ENCODE assay signal across 22 cellular contexts in the genomic region with DNA sequence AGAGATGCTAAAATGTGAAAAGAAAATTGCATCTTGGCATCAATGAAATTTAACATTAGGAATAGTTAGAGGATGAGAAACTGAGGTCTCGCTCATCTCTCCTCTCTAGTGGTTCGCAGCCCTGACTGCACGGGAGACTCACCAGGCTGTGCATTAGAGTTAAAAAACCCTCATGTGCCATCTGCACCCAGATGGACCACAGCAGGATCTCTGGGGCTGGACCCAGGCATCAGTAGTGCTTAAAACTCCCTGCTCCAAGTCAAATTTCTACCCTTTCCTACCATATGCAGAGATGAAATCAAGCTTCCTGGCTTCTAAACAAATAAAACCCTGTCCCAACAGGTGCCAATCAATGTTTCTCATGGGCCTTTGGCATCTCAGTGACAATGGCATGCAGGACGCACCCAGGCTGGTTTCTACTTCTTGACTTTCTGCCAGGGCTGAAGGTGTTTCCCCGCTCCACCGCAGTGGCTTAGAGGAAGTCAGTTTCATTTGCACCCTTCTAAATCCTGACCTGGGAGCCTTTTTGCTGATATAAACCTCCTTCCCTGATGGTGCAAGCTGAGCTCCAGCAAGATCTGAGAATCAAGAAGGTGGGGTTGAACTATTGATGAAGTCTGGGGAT.
DNase-seq lines count a peak whose midpoint lies in the region; FAIRE-seq and TF ChIP-seq lines count a peak whose summit lies in the region.
"Had no signal": no experiment of that assay in that cellular context is flagged by ENCODE, and none has a peak within 500 bp of the region (broad histone marks: within the 10 kb centered on the region; RNA-seq: fewer than 3 reads in every experiment).

No MANE protein-coding gene starts in this region.

- no peak overlapping the region for H3T11ph ChIP-seq in H9 (ENCODE audit: low read length)

- H3K4me2 ChIP-seq in H9 (ENCODE audit: insufficient read depth, insufficient read length, low read length): no peak overlapping the region

- no peaks in the 10 kb centered on the region for H3K79me1 ChIP-seq in H9 (ENCODE audit: insufficient read depth, low read depth, low read length, poor library complexity, severe bottlenecking)

- H3K36me3 Mint-ChIP-seq in H9 (ENCODE audit: insufficient read depth in 1 of 3, low read depth in 3 of 3) (no peaks in the 10 kb centered on the region), brain (no peaks in the 10 kb centered on the region), endothelial cell (ENCODE audit: low read depth, unreplicated experiment) (no peaks in the 10 kb centered on the region)

- H2BK12ac ChIP-seq in H9 (ENCODE audit: insufficient read length, low read depth, low read length): no peak overlapping the region

- no peak overlapping the region for H3K9ac ChIP-seq in H9 (ENCODE audit: extremely low read depth, insufficient read length, low read length)

- no peak overlapping the region for H3K4ac ChIP-seq in H9 (ENCODE audit: low read depth, low read length)

- no CpG with 5 or more reads among the region's 6 CpGs for WGBS in H9 (ENCODE audit: extremely low coverage, insufficient read length, low lambda C conversion rate)
- 50 to 77% (median 52%) methylated on average over 6 of the region's 6 CpGs for WGBS in small intestine, 3 donors

- TF ChIP-seq CTCF in H9 (conservative IDR thresholded peaks at IDR 0.05) (no peak), brain (conservative IDR thresholded peaks at IDR 0.05) (no peak), endothelial cell (IDR thresholded peaks at IDR 0.05; ENCODE audit: unreplicated experiment) (no peak), GM13977 (IDR thresholded peaks at IDR 0.05; ENCODE audit: extremely low read depth, insufficient read depth, missing control alignments) (no peak)

- no peak overlapping the region for H2BK20ac ChIP-seq in H9 (ENCODE audit: low read depth, low read length, poor library complexity, severe bottlenecking)

- no peaks in the 10 kb centered on the region for H3K79me2 ChIP-seq in H9 (ENCODE audit: insufficient read depth, low read length)

- no peak overlapping the region for H3K4me3 ChIP-seq in small intestine (ENCODE audit: low read depth in 1 of 2, low read length in 2 of 2)

- no peaks in the 10 kb centered on the region for H3K36me3 ChIP-seq in small intestine (ENCODE audit: control insufficient read depth in 2 of 2, insufficient read depth in 2 of 2, low read length in 2 of 2)
- H3K36me3 ChIP-seq: BE2C had no signal

- H3K27me3 ChIP-seq in H9 (ENCODE audit: insufficient read depth, low read length) (no peaks in the 10 kb centered on the region), small intestine (ENCODE audit: control insufficient read depth in 2 of 2, insufficient read depth in 2 of 2, low read length in 2 of 2) (peaks cover 0 to 2% of the 10 kb centered on the region in 2 donors)
- H3K27me3 ChIP-seq: BE2C had no signal

- no peak overlapping the region for H2BK15ac ChIP-seq in H9 (ENCODE audit: low read depth, low read length)

- DNase-seq in H9: peak; percentile 13
- peak; percentile 16 for DNase-seq in islet precursor cell
- peak; percentile 56 for DNase-seq in small intestine
- no peak for DNase-seq in endothelial cell (ENCODE audit: low spot score)
- no peak for DNase-seq in EL
- no peak for DNase-seq in GM13977 (ENCODE audit: low spot score)
- DNase-seq: BE2C, DMS79 treated with DMSO at 0.1 percent for 48 hours, GOT3, KBM-7, NCI-H1105, NCI-H146, NCI-H2081, NCI-H2171, NCI-H446, NCI-H526, OCI-M1, Right ventricle myocardium superior had no signal

- H3K9me3 ChIP-seq in H9 (ENCODE audit: control insufficient read depth, low read depth, low read length) (no peaks in the 10 kb centered on the region), small intestine (ENCODE audit: control insufficient read depth, low read depth) (no peaks in the 10 kb centered on the region)
- H3K9me3 ChIP-seq: BE2C had no signal

- H2AFZ ChIP-seq in H9 (ENCODE audit: low read length): no peak overlapping the region

- H3K18ac ChIP-seq in H9 (ENCODE audit: insufficient read length, low read depth, low read length): no peak overlapping the region

- no peak overlapping the region for H3K27ac Mint-ChIP-seq in H9
- H3K27ac Mint-ChIP-seq in brain: peak overlapping the region in 4 of 5 experiments; percentile 3 to 75 (median 52)
- H3K27ac Mint-ChIP-seq in endothelial cell (ENCODE audit: unreplicated experiment): no peak overlapping the region

- H3K4me3 Mint-ChIP-seq in H9 (no peak overlapping the region), brain (no peak overlapping the region), endothelial cell (ENCODE audit: unreplicated experiment) (no peak overlapping the region)

- no peaks in the 10 kb centered on the region for H4K20me1 ChIP-seq in H9 (ENCODE audit: control insufficient read depth, insufficient read depth, insufficient read length)

- H2BK120ac ChIP-seq in H9 (ENCODE audit: low read depth, low read length, poor library complexity, severe bottlenecking): no peak overlapping the region

- no peak overlapping the region for H3K23ac ChIP-seq in H9 (ENCODE audit: insufficient read length, low read depth, low read length)

- no peaks in the 10 kb centered on the region; a peak in 1 of 5 replicates for H3K9me3 Mint-ChIP-seq in H9
- H3K9me3 Mint-ChIP-seq in brain: no peaks in the 10 kb centered on the region
- no peaks in the 10 kb centered on the region for H3K9me3 Mint-ChIP-seq in endothelial cell (ENCODE audit: unreplicated experiment)

- H3K23me2 ChIP-seq in H9 (ENCODE audit: insufficient read length, low read depth, low read length, poor library complexity, severe bottlenecking): no peaks in the 10 kb centered on the region

- no peak overlapping the region for H3K14ac ChIP-seq in H9 (ENCODE audit: insufficient read depth, low read length)

- H2BK5ac ChIP-seq in H9 (ENCODE audit: insufficient read length, low read length): no peak overlapping the region

- peaks cover 14% of the 10 kb centered on the region for H3K27me3 Mint-ChIP-seq in H9 (ENCODE audit: low read depth)
- H3K27me3 Mint-ChIP-seq in brain: peaks cover 7% of the 10 kb centered on the region
- peaks cover 2% of the 10 kb centered on the region for H3K27me3 Mint-ChIP-seq in endothelial cell (ENCODE audit: unreplicated experiment)

- in situ Hi-C loops in GM13977 (cut with MboI; ENCODE audit: low pct_unique_long_range_greater_than_20kb, low sequenced_read_pairs, unreplicated experiment): no loop called here

- no peak overlapping the region for H4K91ac ChIP-seq in H9 (ENCODE audit: insufficient read length, low read depth, low read length)

- no peak for FAIRE-seq in small intestine (lab: Jason Lieb, UNC)
- FAIRE-seq: GM12891, RCC 7860 had no signal

- H2AK5ac ChIP-seq in H9 (ENCODE audit: insufficient read length, low read length): no peak overlapping the region

- no peak overlapping the region for H4K5ac ChIP-seq in H9 (ENCODE audit: insufficient read length, low read depth, low read length)

- H3K56ac ChIP-seq in H9 (ENCODE audit: insufficient read length, low read depth, low read length): no peak overlapping the region

- H3K4me1 ChIP-seq in H9 (ENCODE audit: insufficient read depth, low read length): no peaks in the 10 kb centered on the region
- no peaks in the 10 kb centered on the region for H3K4me1 ChIP-seq in small intestine (ENCODE audit: control insufficient read depth in 2 of 2, insufficient read depth in 1 of 2, low read depth in 1 of 2, low read length in 1 of 2)

- H4K8ac ChIP-seq in H9 (replicated peaks; ENCODE audit: insufficient read length, low read depth, low read length): no peak overlapping the region

- H3K27ac ChIP-seq in H9 (ENCODE audit: insufficient read length, low read depth, low read length) (no peak overlapping the region), small intestine (ENCODE audit: low read depth in 1 of 2, low read length in 1 of 2) (no peak overlapping the region)
- H3K27ac ChIP-seq: HL-60 had no signal

- H3K4me1 Mint-ChIP-seq in H9 (peaks cover 6 to 9% of the 10 kb centered on the region in 2 experiments; a peak in 3 of 4 replicates), brain (peaks cover 52% of the 10 kb centered on the region), endothelial cell (ENCODE audit: unreplicated experiment) (no peaks in the 10 kb centered on the region)

Comparison
In these comparisons a context has a peak if more than half of its experiments do, and no peak if none do; other contexts are left out.
1. DNase-seq: peak in H9 (single experiment), islet precursor cell (single experiment) and small intestine (single experiment); none in endothelial cell (single experiment), EL (single experiment) and GM13977 (single experiment).
2. H3K27ac Mint-ChIP-seq: peak in brain (4 of 5); none in H9 (0 of 3) and endothelial cell (single experiment).